ENCODE assay signal across 8 cellular contexts in genomic region chr19:18291590-18292459, GRCh38. TPM values are rescaled to one million over a fixed set of nuclear protein-coding genes. Genes with fewer than 3 reads are reported as not detected.
DNase-seq lines count a peak whose midpoint lies in the region; ATAC-seq and TF ChIP-seq lines count a peak whose summit lies in the region.

No MANE protein-coding gene starts in this region.

- peaks cover 26% of the 10 kb centered on the region for H3K4me1 ChIP-seq in stomach smooth muscle (ENCODE audit: control insufficient read depth, insufficient read depth, low read length)

- H3K4me1 Mint-ChIP-seq in nephron, result peaks cover 39% of the 10 kb centered on the region

- H3K4me3 ChIP-seq in fibroblast of the aortic adventitia (ENCODE audit: low read depth, low read length), result peak overlapping the region; percentile 68
- H3K4me3 ChIP-seq in stomach smooth muscle (ENCODE audit: low read length in 2 of 2), result peak overlapping the region; percentile 79 to 88

- H3K27me3 Mint-ChIP-seq in nephron (ENCODE audit: low read depth), result no peaks in the 10 kb centered on the region

- TF ChIP-seq CTCF in fibroblast of the aortic adventitia (IDR thresholded peaks at IDR 0.05; ENCODE audit: insufficient read depth, low read length) (no peak), nephron (IDR thresholded peaks at IDR 0.05; ENCODE audit: unreplicated experiment in 3 of 3) (no peak)

- H3K27me3 ChIP-seq in stomach smooth muscle (ENCODE audit: control insufficient read depth in 1 of 2, insufficient read depth in 2 of 2, low read length in 2 of 2), result no peaks in the 10 kb centered on the region

- peaks cover 0 to 3% of the 10 kb centered on the region in 2 donors for H3K9me3 ChIP-seq in stomach smooth muscle (ENCODE audit: control insufficient read depth in 2 of 2, low read length in 2 of 2)

- peak; percentile 64 for ATAC-seq in HG02885 (IDR thresholded peaks at IDR 0.05; ENCODE audit: poor library complexity, unreplicated experiment)

- H3K27ac Mint-ChIP-seq in nephron, result peak overlapping the region; percentile 94 to 99 (median 95)

- DNase-seq in DMS 273 (lab: John Stamatoyannopoulos, UW; ENCODE audit: unreplicated experiment) (peak; percentile 78), DMS 273 treated with DMSO at 0.1 percent for 48 hours (lab: John Stamatoyannopoulos, UW) (no peak), fibroblast of the aortic adventitia (ENCODE audit: low read depth) (peak; percentile 77)
- DNase-seq in activated T-helper 9 cell treated with anti-CD3 and anti-CD28 coated beads, Interleukin-2, amount 50 U/mL, for 16 hours (ENCODE audit: low read depth), result peak; percentile 74

- H3K4me3 Mint-ChIP-seq in nephron, result peak overlapping the region; percentile 84 to 94 (median 92)

- no peaks in the 10 kb centered on the region for H3K9me3 Mint-ChIP-seq in nephron

- no peaks in the 10 kb centered on the region for H3K36me3 Mint-ChIP-seq in nephron (ENCODE audit: low read depth)

- H3K9ac ChIP-seq in stomach smooth muscle (ENCODE audit: low read length in 2 of 2), result peak overlapping the region; percentile 95 to 99

- no peaks in the 10 kb centered on the region for H3K36me3 ChIP-seq in stomach smooth muscle (ENCODE audit: control insufficient read depth in 2 of 2, insufficient read depth in 2 of 2, low read length in 2 of 2)

- H3K27ac ChIP-seq in stomach smooth muscle (ENCODE audit: low read length), result peak overlapping the region; percentile 99

TF ChIP-seq in PFSK-1, 5 proteins besides CTCF, POLR2A, EP300 and RAD21:
- TF ChIP-seq TAF1 (IDR thresholded peaks at IDR 0.05; ENCODE audit: borderline replicate concordance, insufficient read depth, low read length) (peak; percentile 21; the same call in 1 of the 2 replicates), SIN3A (IDR thresholded peaks at IDR 0.05; ENCODE audit: borderline replicate concordance, insufficient read depth, low read length) (peak; percentile 64; the same call in 1 of the 2 replicates), FOXP2 (optimal IDR thresholded peaks at IDR 0.05; ENCODE audit: borderline replicate concordance, extremely low read depth, extremely low read length, insufficient read depth) (peak; percentile 95), REST (IDR thresholded peaks at IDR 0.05; ENCODE audit: insufficient read depth in 1 of 2, low read depth in 2 of 2, low read length in 2 of 2) (peak in 1 of 2 experiments; percentile 24; a peak in 1 of 4 replicates), POLR2AphosphoS5 (IDR thresholded peaks at IDR 0.05; ENCODE audit: low read depth, low read length) (peak; percentile 19; the same call in 1 of the 2 replicates)

RNA-seq across cellular contexts. Expression of gene JUND, which starts 10.4 kb away (rescaled TPM):
- polyA plus RNA-seq in PFSK-1 (2012; ENCODE audit: insufficient read length, low read depth), result 185 TPM
- total RNA-seq in fibroblast of the aortic adventitia (ENCODE audit: low replicate concordance), result 61.9 and 85.6 TPM in 2 replicates

RNA-seq across cellular contexts. Expression of gene IQCN, which starts 17.6 kb away (rescaled TPM):
- polyA plus RNA-seq in PFSK-1 (2012; ENCODE audit: insufficient read length, low read depth), result 0.40 TPM
- 1.5 and 4.4 TPM in 2 replicates for total RNA-seq in fibroblast of the aortic adventitia (ENCODE audit: low replicate concordance)

RNA-seq across cellular contexts. Expression of gene LSM4, which starts 31.1 kb away (rescaled TPM):
- polyA plus RNA-seq in PFSK-1 (2012; ENCODE audit: insufficient read length, low read depth), result 257 TPM
- total RNA-seq in fibroblast of the aortic adventitia (ENCODE audit: low replicate concordance), result 113 and 119 TPM in 2 replicates

RNA-seq across cellular contexts. Expression of gene PGPEP1, which starts 48.6 kb away (rescaled TPM):
- polyA plus RNA-seq in PFSK-1 (2012; ENCODE audit: insufficient read length, low read depth), result 10.6 TPM
- total RNA-seq in fibroblast of the aortic adventitia (ENCODE audit: low replicate concordance), result 9.6 and 27.2 TPM in 2 replicates
